ENCODE assay signal across 1 cellular context in genomic region chr5:170484847-170485605, GRCh38.
TF ChIP-seq lines count a peak whose summit lies in the region.

No MANE protein-coding gene starts in this region.

TF ChIP-seq in H1, 55 proteins besides CTCF, POLR2A, EP300 and RAD21:
- TF ChIP-seq CHD2 (IDR thresholded peaks at IDR 0.05; ENCODE audit: low read length): no peak
- TF ChIP-seq, protein P1, sequence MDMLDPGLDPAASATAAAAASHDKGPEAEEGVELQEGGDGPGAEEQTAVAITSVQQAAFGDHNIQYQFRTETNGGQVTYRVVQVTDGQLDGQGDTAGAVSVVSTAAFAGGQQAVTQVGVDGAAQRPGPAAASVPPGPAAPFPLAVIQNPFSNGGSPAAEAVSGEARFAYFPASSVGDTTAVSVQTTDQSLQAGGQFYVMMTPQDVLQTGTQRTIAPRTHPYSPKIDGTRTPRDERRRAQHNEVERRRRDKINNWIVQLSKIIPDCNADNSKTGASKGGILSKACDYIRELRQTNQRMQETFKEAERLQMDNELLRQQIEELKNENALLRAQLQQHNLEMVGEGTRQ (IDR thresholded peaks at IDR 0.05; ENCODE audit: low read length): no peak
- no peak for TF ChIP-seq SAP30 (IDR thresholded peaks at IDR 0.05; ENCODE audit: insufficient read depth, insufficient replicate concordance, low read length)
- no peak for TF ChIP-seq ATF3 (IDR thresholded peaks at IDR 0.05; ENCODE audit: insufficient read depth, low read depth, low read length)
- TF ChIP-seq CBX5 (IDR thresholded peaks at IDR 0.05; ENCODE audit: low read depth, low read length): no peak
- no peak for TF ChIP-seq SRF (IDR thresholded peaks at IDR 0.05; ENCODE audit: low read depth, low read length)
- TF ChIP-seq CHD1 (IDR thresholded peaks at IDR 0.05; ENCODE audit: low read depth, low read length): no peak
- no peak for TF ChIP-seq TBP (IDR thresholded peaks at IDR 0.05; ENCODE audit: low read depth, low read length)
- TF ChIP-seq JUND (IDR thresholded peaks at IDR 0.05; ENCODE audit: low read length): no peak
- TF ChIP-seq KDM5A (IDR thresholded peaks at IDR 0.05; ENCODE audit: low read length): no peak
- no peak for TF ChIP-seq RBBP5 (IDR thresholded peaks at IDR 0.05; ENCODE audit: borderline replicate concordance, low read depth, low read length)
- TF ChIP-seq TEAD4 (IDR thresholded peaks at IDR 0.05; ENCODE audit: low read depth, low read length): no peak
- no peak for TF ChIP-seq BACH1 (IDR thresholded peaks at IDR 0.05; ENCODE audit: low read length)
- TF ChIP-seq ATF2 (IDR thresholded peaks at IDR 0.05; ENCODE audit: low read length): no peak
- TF ChIP-seq NRF1 (IDR thresholded peaks at IDR 0.05; ENCODE audit: low read depth, low read length): no peak
- no peak for TF ChIP-seq TAF7 (optimal IDR thresholded peaks at IDR 0.05; ENCODE audit: borderline replicate concordance, low read depth, low read length)
- no peak for TF ChIP-seq ZNF274 (IDR thresholded peaks at IDR 0.05; ENCODE audit: borderline replicate concordance, extremely low read depth, low read length)
- no peak for TF ChIP-seq CBX8 (IDR thresholded peaks at IDR 0.05; ENCODE audit: borderline replicate concordance, low read depth, low read length)
